Comparison of ENCODE assay signal across 8 cellular contexts in the genomic region with DNA sequence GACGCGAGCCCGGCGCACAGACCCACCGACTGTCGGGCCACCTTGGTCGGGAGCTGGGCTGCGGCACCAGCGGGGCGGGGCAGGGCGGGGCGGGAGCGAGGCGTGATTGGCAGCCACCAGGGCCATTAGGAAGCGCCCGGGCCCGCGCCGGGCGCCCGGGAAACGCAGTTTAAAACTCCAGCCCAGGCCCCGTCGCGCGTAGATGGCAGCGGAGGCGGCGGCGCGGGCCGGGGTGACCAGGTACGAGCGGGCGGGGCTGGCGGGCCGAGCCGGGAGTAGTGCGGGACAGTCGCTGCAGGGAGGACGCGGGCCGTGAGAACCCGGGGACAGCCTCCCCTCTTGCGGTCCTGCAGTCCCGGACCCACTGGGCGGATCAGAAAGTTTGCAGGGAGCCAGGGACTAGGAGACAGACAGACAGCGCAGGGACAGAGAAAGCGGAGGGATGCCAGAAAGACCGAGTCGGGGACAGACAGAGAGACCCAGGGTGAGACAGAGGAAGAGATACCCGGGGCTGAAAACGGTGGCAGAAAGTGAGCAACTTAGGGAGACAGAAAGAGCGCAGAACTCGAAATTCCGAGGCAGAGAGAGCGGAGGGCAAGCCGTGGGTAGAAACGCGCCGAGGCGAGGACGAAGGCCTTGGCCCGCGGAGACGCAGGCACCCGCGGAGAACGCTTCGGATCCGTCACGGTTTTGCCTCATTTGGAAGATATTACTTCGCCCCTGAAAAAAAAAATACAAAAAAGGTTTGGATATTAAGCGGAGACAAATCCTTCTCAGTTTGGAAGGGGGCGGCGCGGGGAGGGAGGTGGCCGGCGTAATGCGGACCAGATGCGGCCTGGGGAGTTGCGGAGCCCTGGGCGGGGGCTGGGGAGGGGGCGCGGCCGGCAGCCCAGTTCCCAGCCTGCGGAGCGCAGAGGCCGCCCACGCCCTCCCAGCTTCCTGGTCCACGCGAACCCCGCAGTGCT. TPM values are rescaled to one million over a fixed set of nuclear protein-coding genes. Genes with fewer than 3 reads are reported as not detected.
DNase-seq lines count a peak whose midpoint lies in the region; ATAC-seq and TF ChIP-seq lines count a peak whose summit lies in the region.

Gene DMBX1, plus strand, starts transcription at position 199 of the 965 bp plus-strand sequence. CDS start 17,175 bp downstream, outside the sequence.

- H3K9me3 ChIP-seq in BE2C (no peaks in the 10 kb centered on the region), tibial artery (no peaks in the 10 kb centered on the region)

- H3K36me3 ChIP-seq in BE2C (no peaks in the 10 kb centered on the region), tibial artery (no peaks in the 10 kb centered on the region)

- H3K27me3 ChIP-seq in BE2C (peaks cover 54% of the 10 kb centered on the region), tibial artery (peaks cover 0 to 100% of the 10 kb centered on the region in 2 donors)

- peak; percentile 22 for DNase-seq in BE2C
- DNase-seq in H4 (ENCODE audit: low spot score), result peak; percentile 31
- peak; percentile 84 for DNase-seq in RWPE1 (ENCODE audit: low spot score)
- no peak for DNase-seq in coronary artery (ENCODE audit: low spot score)
- DNase-seq in mesothelial cell of epicardium (ENCODE audit: low spot score in 2 of 2, unreplicated experiment in 2 of 2), result peak in 1 of 2 experiments; percentile 54
- DNase-seq in tibial artery, result no peak
- no peak for DNase-seq in kidney glomerular epithelial cell (lab: John Stamatoyannopoulos, UW)

- TF ChIP-seq CTCF in BE2C (IDR thresholded peaks at IDR 0.05; ENCODE audit: low read depth, low read length) (no peak), RWPE1 (conservative IDR thresholded peaks at IDR 0.05; ENCODE audit: low read depth) (no peak), coronary artery (IDR thresholded peaks at IDR 0.05) (no peak), mesothelial cell of epicardium (IDR thresholded peaks at IDR 0.05; ENCODE audit: unreplicated experiment) (no peak), tibial artery (IDR thresholded peaks at IDR 0.05) (no peak)

- no peak for ATAC-seq in HG02870 (IDR thresholded peaks at IDR 0.05; ENCODE audit: unreplicated experiment)

- H3K9me3 Mint-ChIP-seq in mesothelial cell of epicardium, result no peaks in the 10 kb centered on the region

- peak within 1 kb of the TSS; percentile 38 for H3K4me3 Mint-ChIP-seq in mesothelial cell of epicardium

- H3K27ac ChIP-seq in RWPE1 (no peak within 1 kb of the TSS), coronary artery (no peak within 1 kb of the TSS), tibial artery (no peak within 1 kb of the TSS)

- H3K27ac Mint-ChIP-seq in mesothelial cell of epicardium, result no peak within 1 kb of the TSS

- peaks cover 98% of the 10 kb centered on the region for H3K27me3 Mint-ChIP-seq in mesothelial cell of epicardium (ENCODE audit: low read depth)

- peaks cover 16% of the 10 kb centered on the region for H3K4me1 Mint-ChIP-seq in mesothelial cell of epicardium

- H3K4me1 ChIP-seq in BE2C, result no peaks in the 10 kb centered on the region
- H3K4me1 ChIP-seq in tibial artery, result peaks cover 0 to 37% (median 21%) of the 10 kb centered on the region in 4 donors

- intact Hi-C loops in tibial artery (cut with DNase I; ENCODE audit: low total_unique reads), result no loop called here

- H3K4me3 ChIP-seq in BE2C (ENCODE audit: low read depth, low read length), result no peak within 1 kb of the TSS
- peak within 1 kb of the TSS; percentile 58 for H3K4me3 ChIP-seq in coronary artery
- peak within 1 kb of the TSS; percentile 29 to 42 for H3K4me3 ChIP-seq in tibial artery

- CTCF ChIA-PET in RWPE1 (lab: Yijun Ruan, JAX), result interaction anchor here (0.8 to 1.2 kb wide), 2 partner anchors 29 to 235 kb away, joined by 3 read pairs; no protein-coding TSS in a partner anchor

- no peaks in the 10 kb centered on the region for H3K36me3 Mint-ChIP-seq in mesothelial cell of epicardium

- POLR2A ChIA-PET in RWPE1 (lab: Yijun Ruan, JAX; ENCODE audit: low non-redundant PET), result no interaction called here

RNA-seq across cellular contexts. Expression of gene DMBX1, which starts in this region (rescaled TPM):
- polyA plus RNA-seq in BE2C (2012; ENCODE audit: insufficient read depth, insufficient read length, low read depth), result not detected
- 0.37 TPM in 2 replicates for total RNA-seq in H4 (2014; rRNA removed; shearing (Covaris generic))
- not detected in 3 replicates for total RNA-seq in mesothelial cell of epicardium

Comparison
In these comparisons a context has a peak if more than half of its experiments do, and no peak if none do; other contexts are left out.
1. Peak in DNase-seq in H4; RNA of the gene not detected or under 1 TPM.
2. DNase-seq: peak in BE2C (single experiment) and RWPE1 (single experiment); none in coronary artery (single experiment), tibial artery (0 of 2) and kidney glomerular epithelial cell (single experiment).